35 cellular contexts compared by ENCODE assay signal in the genomic region with DNA sequence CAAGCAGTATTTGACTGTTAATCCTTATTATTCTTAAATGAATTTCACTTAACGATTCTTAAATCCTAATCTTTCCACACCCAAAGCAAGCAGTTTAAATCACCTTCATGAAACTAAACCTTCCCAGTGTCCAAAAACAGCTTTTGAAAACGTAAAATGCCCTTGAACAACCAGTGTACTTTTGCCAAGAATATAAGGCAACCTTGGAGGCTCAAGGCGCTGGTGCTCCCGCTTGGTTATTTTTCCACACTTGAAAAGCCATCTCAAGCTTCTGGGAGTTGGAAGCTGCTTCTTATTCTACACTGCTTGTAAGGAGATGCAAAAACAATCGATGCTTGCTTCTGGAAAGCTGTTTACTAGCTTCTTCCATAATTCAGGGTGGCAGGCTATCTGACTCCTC.
"Had no signal": no experiment of that assay in that cellular context is flagged by ENCODE, and none has a peak within 500 bp of the region (broad histone marks: within the 10 kb centered on the region; RNA-seq: fewer than 3 reads in every experiment).

No MANE protein-coding gene starts in this region.

- H3K27me3 ChIP-seq: MG63 had no signal

- H3K36me3 ChIP-seq: MG63 had no signal

- H3K27ac ChIP-seq: KMS-11 had no signal

- DNase-seq: Karpas-422, Kasumi-1, KG1, MG63, MM.1S, MV-4-11, NCI-H1048, NCI-H1092, NCI-H1092 treated with DMSO at 0.1 percent for 48 hours, NCI-H1105, NCI-H1105 treated with DMSO at 0.1 percent for 48 hours, NCI-H1417, NCI-H1417 treated with DMSO at 0.1 percent for 48 hours, NCI-H1436, NCI-H1436 treated with DMSO at 0.1 percent for 48 hours, NCI-H146, NCI-H1694, NCI-H1694 treated with DMSO at 0.1 percent for 48 hours, NCI-H187, NCI-H187 treated with DMSO at 0.1 percent for 48 hours, NCI-H1930, NCI-H2029, NCI-H2029 treated with DMSO at 0.1 percent for 48 hours, NCI-H2081, NCI-H2081 treated with DMSO at 0.1 percent for 48 hours, NCI-H2107, NCI-H2171, NCI-H2171 treated with DMSO at 0.1 percent for 48 hours, NCI-H2227 treated with DMSO at 0.1 percent for 48 hours, NCI-H226, NCI-H345, NCI-H446, NCI-H446 treated with DMSO at 0.1 percent for 48 hours, NCI-H510A had no signal

- H3K9me3 ChIP-seq: MG63 had no signal

- H3K4me3 ChIP-seq: MG63 had no signal
